In genomic region chr22:35398574-35398973, GRCh38 we compare ENCODE assay signal across 11 cellular contexts. TPM values are rescaled to one million over a fixed set of nuclear protein-coding genes. Genes with fewer than 3 reads are reported as not detected.
DNase-seq lines count a peak whose midpoint lies in the region; ATAC-seq and TF ChIP-seq lines count a peak whose summit lies in the region.
"Had no signal": no experiment of that assay in that cellular context is flagged by ENCODE, and none has a peak within 500 bp of the region (broad histone marks: within the 10 kb centered on the region; RNA-seq: fewer than 3 reads in every experiment).

No MANE protein-coding gene starts in this region.

- H3K27me3 Mint-ChIP-seq in HFFc6 (ENCODE audit: insufficient read depth) = peaks cover 3% of the 10 kb centered on the region; the same call in 1 of the 2 replicates
- no peaks in the 10 kb centered on the region for H3K27me3 Mint-ChIP-seq in activated naive CD8-positive, alpha-beta T cell
- H3K27me3 Mint-ChIP-seq in neural crest cell (ENCODE audit: low read depth) = no peaks in the 10 kb centered on the region

- H3K9me3 Mint-ChIP-seq in HFFc6 = no peaks in the 10 kb centered on the region
- H3K9me3 Mint-ChIP-seq in activated naive CD8-positive, alpha-beta T cell (ENCODE audit: low read depth) = no peaks in the 10 kb centered on the region
- no peaks in the 10 kb centered on the region for H3K9me3 Mint-ChIP-seq in neural crest cell

- DNase-seq in DMS53 (lab: John Stamatoyannopoulos, UW) = peak; percentile 2
- DNase-seq in DMS53 treated with DMSO at 0.1 percent for 48 hours (lab: John Stamatoyannopoulos, UW; ENCODE audit: unreplicated experiment) = no peak
- no peak for DNase-seq in HFFc6
- DNase-seq in neural crest cell (ENCODE audit: low read depth, low spot score) = no peak
- DNase-seq in inferior parietal cortex (ENCODE audit: extremely low spot score) = no peak
- DNase-seq in NK-92 treated with Interleukin-12 subunit alpha and Interleukin-12 subunit beta, amount 100 ng/mL, for 24 hours (lab: John Stamatoyannopoulos, UW) = no peak
- DNase-seq: 8988T, hypothalamus, retina had no signal

- TF ChIP-seq CTCF in HFFc6 (IDR thresholded peaks at IDR 0.05) (no peak), neural crest cell (conservative IDR thresholded peaks at IDR 0.05) (no peak)

- H3K4me3 Mint-ChIP-seq in HFFc6 (peak overlapping the region; percentile 41; the same call in 1 of the 2 replicates), neural crest cell (peak overlapping the region; percentile 57)
- peak overlapping the region; percentile 99 for H3K4me3 Mint-ChIP-seq in activated naive CD8-positive, alpha-beta T cell

- ATAC-seq in GM19452 (IDR thresholded peaks at IDR 0.05; ENCODE audit: unreplicated experiment) = no peak

- H3K36me3 Mint-ChIP-seq in HFFc6 (ENCODE audit: low read depth) (peaks cover 12% of the 10 kb centered on the region), neural crest cell (ENCODE audit: low read depth) (peaks cover 3% of the 10 kb centered on the region)
- H3K36me3 Mint-ChIP-seq in activated naive CD8-positive, alpha-beta T cell = peaks cover 9% of the 10 kb centered on the region

- H3K27ac Mint-ChIP-seq in HFFc6 = no peak overlapping the region
- peak overlapping the region; percentile 99 for H3K27ac Mint-ChIP-seq in activated naive CD8-positive, alpha-beta T cell
- H3K27ac Mint-ChIP-seq in neural crest cell (ENCODE audit: unreplicated experiment) = peak overlapping the region; percentile 6

- H3K4me1 Mint-ChIP-seq in HFFc6 (ENCODE audit: low read depth) = peaks cover 26% of the 10 kb centered on the region
- peaks cover 19% of the 10 kb centered on the region for H3K4me1 Mint-ChIP-seq in activated naive CD8-positive, alpha-beta T cell (ENCODE audit: low read depth)
- peaks cover 53% of the 10 kb centered on the region for H3K4me1 Mint-ChIP-seq in neural crest cell

RNA-seq across cellular contexts. Expression of gene MCM5, which starts 1.4 kb away (rescaled TPM):
- total RNA-seq in HFFc6 (2021; fragmentation: NEBNext Ultra II Directional; extraction: Animal tissue kit (Norgen Biotek cat#: 25700)) = 10 to 100 TPM; 41.1 to 96.3 (median 79.9) TPM
- 174 and 187 TPM in 2 replicates for total RNA-seq in neural crest cell

RNA-seq across cellular contexts. Expression of gene HMOX1, which starts 17.7 kb away (rescaled TPM):
- total RNA-seq in HFFc6 (2021; fragmentation: NEBNext Ultra II Directional; extraction: Animal tissue kit (Norgen Biotek cat#: 25700)) = 100 to 1,000 TPM in 1 of 6 experiments, 10 to 100 TPM in 5; 51.2 to 117 (median 56.2) TPM
- 2.2 and 2.4 TPM in 2 replicates for total RNA-seq in neural crest cell

Comparison
In these comparisons a context has a peak if more than half of its experiments do, and no peak if none do; other contexts are left out.
1. H3K4me3 Mint-ChIP-seq: peak in every context shown above with its lines; median percentile 99 in activated naive CD8-positive, alpha-beta T cell; 57 in neural crest cell; 41 in HFFc6.
2. RNA of gene HMOX1, which starts 17.7 kb away (total RNA-seq): 51.2 to 117 TPM in HFFc6; 2.2 to 2.4 TPM in neural crest cell; every median in the first group is over 10 times any median in the second.